ENCODE assay signal across 6 cellular contexts in the genomic region with DNA sequence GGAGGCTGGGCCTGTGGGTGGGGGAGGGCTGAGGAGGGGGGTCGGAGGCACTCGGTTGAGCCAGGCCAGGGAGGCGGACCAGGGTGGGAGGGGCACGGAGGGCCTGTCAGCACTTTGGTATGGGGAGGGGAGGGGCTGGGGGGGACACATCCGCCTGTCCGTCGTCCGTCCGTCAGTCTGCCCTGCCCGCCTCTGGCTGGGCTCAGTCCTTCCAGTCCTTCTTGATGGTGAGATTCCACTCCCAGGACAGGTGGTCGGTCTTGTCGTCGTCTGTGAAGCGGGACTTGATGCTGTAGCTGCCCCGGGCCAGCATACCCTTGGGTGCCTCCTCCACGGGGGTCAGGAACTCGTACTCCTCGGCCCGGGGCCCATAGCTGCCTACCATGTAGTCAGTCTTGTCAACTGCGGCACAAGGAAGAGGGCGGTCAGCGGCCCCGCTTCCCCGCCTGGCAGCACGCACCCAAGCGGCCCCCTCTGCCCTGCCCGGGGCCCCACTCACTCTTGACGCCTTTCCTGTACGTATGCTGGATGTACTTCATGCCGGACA.
DNase-seq lines count a peak whose midpoint lies in the region; ATAC-seq and TF ChIP-seq lines count a peak whose summit lies in the region.

No MANE protein-coding gene starts in this region.

- H3K27me3 ChIP-seq in iPS-15b (ENCODE audit: control insufficient read depth, insufficient read depth, low read length) (no peaks in the 10 kb centered on the region), MM.1S (replicated peaks; ENCODE audit: insufficient read depth, low read length) (no peaks in the 10 kb centered on the region)

- no peak for TF ChIP-seq CTCF in MM.1S (IDR thresholded peaks at IDR 0.05; ENCODE audit: low read length)

- H3K4me3 ChIP-seq in SK-N-MC (no peak overlapping the region), iPS-15b (ENCODE audit: low read depth, low read length) (no peak overlapping the region), MM.1S (ENCODE audit: low read length) (no peak overlapping the region)

- H3K79me2 ChIP-seq in MM.1S (ENCODE audit: low read length), result peaks cover 66% of the 10 kb centered on the region

- no peak overlapping the region for H3K4me2 ChIP-seq in MM.1S (ENCODE audit: low read depth, low read length)

- peak; percentile 94 for DNase-seq in ELR (ENCODE audit: low read depth)
- no peak for DNase-seq in SK-N-MC (ENCODE audit: low read depth, low spot score)
- DNase-seq in MM.1S, result no peak
- no peak for DNase-seq in activated CD4-positive, CD25-positive, alpha-beta regulatory T cell (lab: John Stamatoyannopoulos, UW)

- H3K9me3 ChIP-seq in SK-N-MC (ENCODE audit: low read depth, low read length), result no peaks in the 10 kb centered on the region
- no peaks in the 10 kb centered on the region for H3K9me3 ChIP-seq in iPS-15b (ENCODE audit: control insufficient read depth, insufficient read depth, low read length)
- H3K9me3 ChIP-seq in MM.1S (replicated peaks; ENCODE audit: insufficient read depth, low read length), result no peaks in the 10 kb centered on the region

- peaks cover 29% of the 10 kb centered on the region for H3K36me3 ChIP-seq in SK-N-MC (ENCODE audit: insufficient read depth, low read length)
- H3K36me3 ChIP-seq in iPS-15b (ENCODE audit: control insufficient read depth, insufficient read depth, low read length), result peaks cover 29% of the 10 kb centered on the region
- peaks cover 13% of the 10 kb centered on the region for H3K36me3 ChIP-seq in MM.1S (replicated peaks; ENCODE audit: insufficient read depth, low read length)

- H3K27ac ChIP-seq in SK-N-MC, result peak overlapping the region; percentile 91
- H3K27ac ChIP-seq in MM.1S (ENCODE audit: low read length), result no peak overlapping the region

- H3K4me1 ChIP-seq in iPS-15b (ENCODE audit: control insufficient read depth, insufficient read depth, low read length) (no peaks in the 10 kb centered on the region), MM.1S (ENCODE audit: low read length) (peaks cover 6% of the 10 kb centered on the region; the same call in 1 of the 2 replicates)

- peaks cover 51% of the 10 kb centered on the region for H3F3A ChIP-seq in MM.1S (ENCODE audit: insufficient read depth, low read length)

- no peak overlapping the region for H2AFZ ChIP-seq in MM.1S (ENCODE audit: low read length)

- no peak for ATAC-seq in HG03378 (IDR thresholded peaks at IDR 0.05; ENCODE audit: unreplicated experiment)

- no peak overlapping the region for H3K9ac ChIP-seq in SK-N-MC (ENCODE audit: insufficient read length)
- peak overlapping the region; percentile 26 for H3K9ac ChIP-seq in iPS-15b (ENCODE audit: low read depth, low read length)
- H3K9ac ChIP-seq in MM.1S (ENCODE audit: low read length), result no peak overlapping the region

- H4K20me1 ChIP-seq in MM.1S (ENCODE audit: insufficient read depth, low read length), result no peaks in the 10 kb centered on the region; the same call in 1 of the 2 replicates

- no peaks in the 10 kb centered on the region for H3K9me2 ChIP-seq in MM.1S (replicated peaks; ENCODE audit: insufficient read depth, low read length)
